ENCODE assay signal across 1 cellular context in the genomic region with DNA sequence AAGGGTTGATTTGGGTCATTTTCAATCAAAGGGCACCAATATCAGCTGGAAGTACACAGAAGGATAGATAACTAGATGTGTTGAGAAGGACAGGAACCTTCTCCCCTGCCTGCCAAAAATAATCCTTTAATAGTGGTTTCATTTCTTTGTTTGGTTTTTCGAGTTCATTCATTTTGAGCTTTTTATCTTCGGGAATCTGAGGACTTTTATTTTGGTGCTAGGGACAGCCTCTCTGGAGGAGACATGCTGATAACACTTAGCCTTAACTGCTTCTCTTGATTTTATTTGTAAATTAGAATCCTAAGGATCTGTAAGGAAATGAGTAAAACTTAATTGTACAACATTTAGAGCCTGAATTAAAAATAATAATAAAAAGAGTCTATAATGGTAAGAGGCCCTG.
TF ChIP-seq lines count a peak whose summit lies in the region.

No MANE protein-coding gene starts in this region.

TF ChIP-seq in IMR-90, 13 proteins besides CTCF, POLR2A, EP300 and RAD21:
- TF ChIP-seq, protein P1, sequence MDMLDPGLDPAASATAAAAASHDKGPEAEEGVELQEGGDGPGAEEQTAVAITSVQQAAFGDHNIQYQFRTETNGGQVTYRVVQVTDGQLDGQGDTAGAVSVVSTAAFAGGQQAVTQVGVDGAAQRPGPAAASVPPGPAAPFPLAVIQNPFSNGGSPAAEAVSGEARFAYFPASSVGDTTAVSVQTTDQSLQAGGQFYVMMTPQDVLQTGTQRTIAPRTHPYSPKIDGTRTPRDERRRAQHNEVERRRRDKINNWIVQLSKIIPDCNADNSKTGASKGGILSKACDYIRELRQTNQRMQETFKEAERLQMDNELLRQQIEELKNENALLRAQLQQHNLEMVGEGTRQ (IDR thresholded peaks at IDR 0.05; ENCODE audit: low read depth, low read length), result no peak
- TF ChIP-seq, protein P2, sequence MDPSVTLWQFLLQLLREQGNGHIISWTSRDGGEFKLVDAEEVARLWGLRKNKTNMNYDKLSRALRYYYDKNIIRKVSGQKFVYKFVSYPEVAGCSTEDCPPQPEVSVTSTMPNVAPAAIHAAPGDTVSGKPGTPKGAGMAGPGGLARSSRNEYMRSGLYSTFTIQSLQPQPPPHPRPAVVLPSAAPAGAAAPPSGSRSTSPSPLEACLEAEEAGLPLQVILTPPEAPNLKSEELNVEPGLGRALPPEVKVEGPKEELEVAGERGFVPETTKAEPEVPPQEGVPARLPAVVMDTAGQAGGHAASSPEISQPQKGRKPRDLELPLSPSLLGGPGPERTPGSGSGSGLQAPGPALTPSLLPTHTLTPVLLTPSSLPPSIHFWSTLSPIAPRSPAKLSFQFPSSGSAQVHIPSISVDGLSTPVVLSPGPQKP (IDR thresholded peaks at IDR 0.05; ENCODE audit: borderline replicate concordance, low read depth, low read length), result no peak
- no peak for TF ChIP-seq FOS (IDR thresholded peaks at IDR 0.05; ENCODE audit: low read depth, low read length)
- no peak for TF ChIP-seq CHD1 (IDR thresholded peaks at IDR 0.05; ENCODE audit: low read depth, low read length)
- TF ChIP-seq MAFK (IDR thresholded peaks at IDR 0.05; ENCODE audit: low read depth, low read length), result no peak
- TF ChIP-seq NFE2L2 (IDR thresholded peaks at IDR 0.05; ENCODE audit: low read depth, low read length), result no peak
- TF ChIP-seq RFX5 (IDR thresholded peaks at IDR 0.05; ENCODE audit: low read depth, low read length), result no peak
- no peak for TF ChIP-seq RCOR1 (IDR thresholded peaks at IDR 0.05; ENCODE audit: insufficient replicate concordance, low read length)
- TF ChIP-seq SMC3 (IDR thresholded peaks at IDR 0.05; ENCODE audit: low read depth, low read length), result no peak
- TF ChIP-seq MXI1 (IDR thresholded peaks at IDR 0.05; ENCODE audit: borderline replicate concordance, low read depth, low read length), result no peak
- no peak for TF ChIP-seq CEBPB (IDR thresholded peaks at IDR 0.05; ENCODE audit: low read depth, low read length)
- no peak for TF ChIP-seq MAZ (IDR thresholded peaks at IDR 0.05; ENCODE audit: borderline replicate concordance, low read depth, low read length)
